13 cellular contexts compared by ENCODE assay signal in the genomic region with DNA sequence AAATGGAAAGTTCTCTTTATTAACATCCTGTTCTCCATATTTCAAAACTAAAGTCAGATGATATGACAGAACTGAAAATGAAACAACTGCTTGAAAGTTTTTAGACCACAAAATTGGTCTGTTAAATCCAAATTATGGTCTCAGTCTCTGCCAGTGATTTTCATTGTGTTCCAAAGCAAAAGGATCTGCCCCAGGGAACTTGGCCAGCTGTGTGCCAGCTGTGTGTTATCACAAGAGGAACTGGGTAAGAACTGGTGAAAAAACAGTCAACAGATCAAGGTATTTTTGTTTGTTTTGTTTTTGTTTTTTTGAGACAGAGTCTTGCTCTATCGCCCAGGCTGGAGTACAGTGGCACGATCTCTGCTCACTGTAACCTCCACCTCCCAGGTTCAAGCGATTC.
DNase-seq lines count a peak whose midpoint lies in the region; ATAC-seq and TF ChIP-seq lines count a peak whose summit lies in the region.
"Had no signal": no experiment of that assay in that cellular context is flagged by ENCODE, and none has a peak within 500 bp of the region (broad histone marks: within the 10 kb centered on the region; RNA-seq: fewer than 3 reads in every experiment).

No MANE protein-coding gene starts in this region.

- H4K20me1 ChIP-seq in Karpas-422 (ENCODE audit: insufficient read depth, low read depth, low read length) = no peaks in the 10 kb centered on the region

- no peaks in the 10 kb centered on the region for H3K36me3 ChIP-seq in effector memory CD4-positive, alpha-beta T cell (ENCODE audit: control insufficient read depth, insufficient read depth, low read length)
- H3K36me3 ChIP-seq in Karpas-422 (ENCODE audit: insufficient read depth, low read length) (no peaks in the 10 kb centered on the region), prostate gland (no peaks in the 10 kb centered on the region)

- no peak overlapping the region for H3K9ac ChIP-seq in Karpas-422 (ENCODE audit: low read length)

- H3K27ac ChIP-seq in effector memory CD4-positive, alpha-beta T cell (ENCODE audit: insufficient read depth, low read length, poor library complexity, severe bottlenecking) = no peak overlapping the region
- H3K27ac ChIP-seq in Karpas-422 (ENCODE audit: low read length) = no peak overlapping the region
- H3K27ac ChIP-seq in prostate gland = no peak overlapping the region

- H3K27me3 ChIP-seq in effector memory CD4-positive, alpha-beta T cell (replicated peaks; ENCODE audit: control insufficient read depth, insufficient read depth, low read length, poor library complexity, severe bottlenecking) = no peaks in the 10 kb centered on the region
- H3K27me3 ChIP-seq in Karpas-422 (ENCODE audit: low read length) = no peaks in the 10 kb centered on the region
- no peaks in the 10 kb centered on the region for H3K27me3 ChIP-seq in prostate gland (replicated peaks; ENCODE audit: insufficient read depth)

- H3K4me1 ChIP-seq in effector memory CD4-positive, alpha-beta T cell (ENCODE audit: control insufficient read depth, insufficient read depth, low read length, poor library complexity, severe bottlenecking) = no peaks in the 10 kb centered on the region
- H3K4me1 ChIP-seq in Karpas-422 (ENCODE audit: low read length) (no peaks in the 10 kb centered on the region), prostate gland (replicated peaks) (no peaks in the 10 kb centered on the region)

- TF ChIP-seq CTCF in prostate gland (IDR thresholded peaks at IDR 0.05) = no peak

- peak; percentile 47 for DNase-seq in epidermal melanocyte (ENCODE audit: insufficient read length, low spot score)
- DNase-seq in effector memory CD4-positive, alpha-beta T cell = no peak
- DNase-seq in Karpas-422 = no peak
- no peak for DNase-seq in NCI-H1694 (lab: John Stamatoyannopoulos, UW)
- DNase-seq in prostate gland (ENCODE audit: low spot score) = no peak
- DNase-seq: activated CD4-positive, alpha-beta T cell treated with anti-CD3 and anti-CD28 coated beads for 48 hours; effector CD4-positive, alpha-beta T cell; KBM-7; mucosa of descending colon; NCI-H510A had no signal

- no peak for TF ChIP-seq POLR2A in prostate gland (IDR thresholded peaks at IDR 0.05)

- 84% methylated on average over 3 of the region's 3 CpGs for WGBS in prostate gland

- no peaks in the 10 kb centered on the region for H3K9me2 ChIP-seq in Karpas-422 (replicated peaks; ENCODE audit: insufficient read depth, low read length)

- no peak overlapping the region for H2AFZ ChIP-seq in Karpas-422 (ENCODE audit: low read length)

- no peak overlapping the region for H3K4me3 ChIP-seq in effector memory CD4-positive, alpha-beta T cell (ENCODE audit: insufficient read depth, low read depth, low read length, poor library complexity, severe bottlenecking)
- no peak overlapping the region for H3K4me3 ChIP-seq in Karpas-422 (ENCODE audit: low read length)
- no peak overlapping the region for H3K4me3 ChIP-seq in prostate gland
- H3K4me3 ChIP-seq: mucosa of descending colon had no signal

- ATAC-seq in GM18519 (IDR thresholded peaks at IDR 0.05; ENCODE audit: low FRiP score, unreplicated experiment) (peak; percentile 49), GM21447 (IDR thresholded peaks at IDR 0.05; ENCODE audit: unreplicated experiment) (peak; percentile 79), HG03103 (IDR thresholded peaks at IDR 0.05; ENCODE audit: low read depth, unreplicated experiment) (peak; percentile 43)
- ATAC-seq: mucosa of descending colon had no signal

- H3K4me2 ChIP-seq in Karpas-422 (ENCODE audit: low read depth, low read length, poor library complexity, severe bottlenecking) = no peak overlapping the region

- no peaks in the 10 kb centered on the region for H3K79me2 ChIP-seq in Karpas-422 (ENCODE audit: low read length)

- H3K9me3 ChIP-seq in effector memory CD4-positive, alpha-beta T cell (ENCODE audit: control insufficient read depth, low read length) = no peaks in the 10 kb centered on the region
- H3K9me3 ChIP-seq in Karpas-422 (ENCODE audit: low read length) = no peaks in the 10 kb centered on the region
- H3K9me3 ChIP-seq in prostate gland = no peaks in the 10 kb centered on the region
- H3K9me3 ChIP-seq: mucosa of descending colon had no signal

- intact Hi-C loops in prostate gland (cut with DNase I) = no loop called here
